In genomic region chr20:5797843-5798462, GRCh38 we compare ENCODE assay signal across 8 cellular contexts. TPM values are rescaled to one million over a fixed set of nuclear protein-coding genes. Genes with fewer than 3 reads are reported as not detected.
DNase-seq lines count a peak whose midpoint lies in the region; ATAC-seq and TF ChIP-seq lines count a peak whose summit lies in the region.

No MANE protein-coding gene starts in this region.

- peak; percentile 94 for ATAC-seq in GM19463 (IDR thresholded peaks at IDR 0.05; ENCODE audit: unreplicated experiment)
- peak; percentile 96 for ATAC-seq in HG03139 (IDR thresholded peaks at IDR 0.05; ENCODE audit: unreplicated experiment)

- no peaks in the 10 kb centered on the region for H3K27me3 Mint-ChIP-seq in activated naive CD8-positive, alpha-beta T cell treated with anti-CD3 and anti-CD28 coated beads for 36 hours

- no peak overlapping the region for H3K4me3 Mint-ChIP-seq in activated naive CD8-positive, alpha-beta T cell treated with anti-CD3 and anti-CD28 coated beads for 36 hours

- peak overlapping the region; percentile 48 for H3K27ac Mint-ChIP-seq in activated naive CD8-positive, alpha-beta T cell treated with anti-CD3 and anti-CD28 coated beads for 36 hours

- H3K4me1 Mint-ChIP-seq in activated naive CD8-positive, alpha-beta T cell treated with anti-CD3 and anti-CD28 coated beads for 36 hours, result peaks cover 2% of the 10 kb centered on the region

- DNase-seq in GM12865 (ENCODE audit: low read depth) (peak; percentile 88), G401 (ENCODE audit: low spot score) (no peak), GM03348 (ENCODE audit: low spot score) (no peak), DMS53 treated with DMSO at 0.1 percent for 48 hours (lab: John Stamatoyannopoulos, UW; ENCODE audit: unreplicated experiment) (no peak), NCI-H1694 treated with DMSO at 0.1 percent for 48 hours (lab: John Stamatoyannopoulos, UW) (no peak)
- no peak for DNase-seq in activated naive CD8-positive, alpha-beta T cell treated with anti-CD3 and anti-CD28 coated beads for 36 hours

- no peaks in the 10 kb centered on the region for H3K9me3 Mint-ChIP-seq in activated naive CD8-positive, alpha-beta T cell treated with anti-CD3 and anti-CD28 coated beads for 36 hours

- TF ChIP-seq CTCF in GM12865 (IDR thresholded peaks at IDR 0.05; ENCODE audit: insufficient read depth, low read depth, low read length, missing control alignments), result no peak

- in situ Hi-C loops in G401 (cut with HindIII; ENCODE audit: low sequenced_read_pairs), result no loop called here

- peaks cover 2% of the 10 kb centered on the region for H3K36me3 Mint-ChIP-seq in activated naive CD8-positive, alpha-beta T cell treated with anti-CD3 and anti-CD28 coated beads for 36 hours

- no peak overlapping the region for H3K4me3 ChIP-seq in GM12865 (ENCODE audit: low read depth, low read length)

RNA-seq across cellular contexts. Expression of gene SHLD1, which starts 47.8 kb away (rescaled TPM):
- 1 to 10 TPM; 6.2 to 6.9 TPM for total RNA-seq in activated naive CD8-positive, alpha-beta T cell treated with anti-CD3 and anti-CD28 coated beads for 36 hours
- total RNA-seq in G401 (2014; rRNA removed; shearing (Covaris generic)), result 1.4 and 3.2 TPM in 2 replicates
